In genomic region chr5:137666901-137667300, GRCh38 we compare ENCODE assay signal across 14 cellular contexts.
A peak's percentile ranks its signal among the peaks of the same experiment; 100 is the strongest.
DNase-seq lines count a peak whose midpoint lies in the region; ATAC-seq and TF ChIP-seq lines count a peak whose summit lies in the region.
"Had no signal": no experiment of that assay in that cellular context is flagged by ENCODE, and none has a peak within 500 bp of the region (broad histone marks: within the 10 kb centered on the region; RNA-seq: fewer than 3 reads in every experiment).

No MANE protein-coding gene starts in this region.

- peaks cover 8% of the 10 kb centered on the region for H3K36me3 Mint-ChIP-seq in activated naive CD8-positive, alpha-beta T cell treated with anti-CD3 and anti-CD28 coated beads, Interleukin-2, amount 10 ng/mL, durations not matched to agents 7 days and 5 days
- H3K36me3 Mint-ChIP-seq in nephron (ENCODE audit: low read depth): peaks cover 16% of the 10 kb centered on the region
- H3K36me3 Mint-ChIP-seq: type B pancreatic cell had no signal

- peak; percentile 27 for DNase-seq in DMS 273 (lab: John Stamatoyannopoulos, UW; ENCODE audit: unreplicated experiment)
- DNase-seq in DMS 273 treated with DMSO at 0.1 percent for 48 hours (lab: John Stamatoyannopoulos, UW): no peak
- DNase-seq in G401 (ENCODE audit: low spot score): peak; percentile 54
- DNase-seq in activated naive CD8-positive, alpha-beta T cell treated with anti-CD3 and anti-CD28 coated beads, Interleukin-2, amount 10 ng/mL, durations not matched to agents 7 days and 5 days: no peak
- DNase-seq in germinal center (ENCODE audit: low spot score): no peak
- no peak for DNase-seq in substantia nigra (lab: John Stamatoyannopoulos, UW)
- DNase-seq: amniotic stem cell, foreskin melanocyte, kidney glomerular epithelial cell had no signal

- TF ChIP-seq CTCF in nephron (IDR thresholded peaks at IDR 0.05; ENCODE audit: unreplicated experiment in 3 of 3): no peak

- in situ Hi-C loops in G401 (cut with HindIII; ENCODE audit: low sequenced_read_pairs): no loop called here

- no peaks in the 10 kb centered on the region for H3K27me3 Mint-ChIP-seq in activated naive CD8-positive, alpha-beta T cell treated with anti-CD3 and anti-CD28 coated beads, Interleukin-2, amount 10 ng/mL, durations not matched to agents 7 days and 5 days
- H3K27me3 Mint-ChIP-seq in nephron (ENCODE audit: low read depth): no peaks in the 10 kb centered on the region
- H3K27me3 Mint-ChIP-seq: type B pancreatic cell had no signal

- H3K4me3 Mint-ChIP-seq in activated naive CD8-positive, alpha-beta T cell treated with anti-CD3 and anti-CD28 coated beads, Interleukin-2, amount 10 ng/mL, durations not matched to agents 7 days and 5 days: peak overlapping the region; percentile 47
- H3K4me3 Mint-ChIP-seq in nephron: no peak overlapping the region
- H3K4me3 Mint-ChIP-seq: neural crest cell, type B pancreatic cell had no signal

- H3K27ac ChIP-seq in substantia nigra (ENCODE audit: low read depth, low read length, poor library complexity, severe bottlenecking): no peak overlapping the region
- H3K27ac ChIP-seq: 22Rv1 had no signal

- H3K27ac Mint-ChIP-seq in activated naive CD8-positive, alpha-beta T cell treated with anti-CD3 and anti-CD28 coated beads, Interleukin-2, amount 10 ng/mL, durations not matched to agents 7 days and 5 days: peak overlapping the region; percentile 71
- H3K27ac Mint-ChIP-seq in nephron: peak overlapping the region in 2 of 3 experiments; percentile 73 to 81
- H3K27ac Mint-ChIP-seq: type B pancreatic cell had no signal

- POLR2A ChIA-PET in activated naive CD8-positive, alpha-beta T cell treated with anti-CD3 and anti-CD28 coated beads, Interleukin-2, amount 10 ng/mL, durations not matched to agents 7 days and 5 days (lab: Charles Lee): interaction anchor here (0.9 to 2.1 kb wide), 5 partner anchors 16 to 88 kb away, joined by 3 to 15 read pairs (median 4); partner anchors contain the start of gene HNRNPA0

- ATAC-seq in activated naive CD8-positive, alpha-beta T cell treated with anti-CD3 and anti-CD28 coated beads, Interleukin-2, amount 10 ng/mL, durations not matched to agents 7 days and 5 days (ENCODE audit: low read depth): no peak
- ATAC-seq in GM21619 (IDR thresholded peaks at IDR 0.05; ENCODE audit: unreplicated experiment): no peak

- peaks cover 23% of the 10 kb centered on the region for H3K4me1 Mint-ChIP-seq in activated naive CD8-positive, alpha-beta T cell treated with anti-CD3 and anti-CD28 coated beads, Interleukin-2, amount 10 ng/mL, durations not matched to agents 7 days and 5 days
- peaks cover 24% of the 10 kb centered on the region for H3K4me1 Mint-ChIP-seq in nephron
- H3K4me1 Mint-ChIP-seq: neural crest cell had no signal

- no peaks in the 10 kb centered on the region for H3K9me3 Mint-ChIP-seq in activated naive CD8-positive, alpha-beta T cell treated with anti-CD3 and anti-CD28 coated beads, Interleukin-2, amount 10 ng/mL, durations not matched to agents 7 days and 5 days
- no peaks in the 10 kb centered on the region for H3K9me3 Mint-ChIP-seq in nephron
- H3K9me3 Mint-ChIP-seq: neural crest cell, type B pancreatic cell had no signal

Comparison
In these comparisons a context has a peak if more than half of its experiments do, and no peak if none do; other contexts are left out.
1. DNase-seq: peak in DMS 273 (single experiment) and G401 (single experiment); none in DMS 273 treated with DMSO at 0.1 percent for 48 hours (single experiment), activated naive CD8-positive, alpha-beta T cell treated with anti-CD3 and anti-CD28 coated beads, Interleukin-2, amount 10 ng/mL, durations not matched to agents 7 days and 5 days (single experiment), germinal center (single experiment) and substantia nigra (0 of 49).